Comparison of ENCODE assay signal across 8 cellular contexts in genomic region chr6:10425973-10426780, GRCh38. TPM values are rescaled to one million over a fixed set of nuclear protein-coding genes. Genes with fewer than 3 reads are reported as not detected.
A peak's percentile ranks its signal among the peaks of the same experiment; 100 is the strongest.
DNase-seq lines count a peak whose midpoint lies in the region; ATAC-seq and TF ChIP-seq lines count a peak whose summit lies in the region.

No MANE protein-coding gene starts in this region.

- H2AFZ ChIP-seq in mammary epithelial cell (ENCODE audit: low read depth, low read length) = peak overlapping the region; percentile 93

- H3K79me2 ChIP-seq in mammary epithelial cell (ENCODE audit: insufficient read depth, low read length) = peaks cover 4% of the 10 kb centered on the region

- H3K4me1 Mint-ChIP-seq in type B pancreatic cell (ENCODE audit: unreplicated experiment) = peaks cover 41% of the 10 kb centered on the region

- peaks cover 29% of the 10 kb centered on the region for H3K4me1 ChIP-seq in HUES64 (ENCODE audit: insufficient read depth, low read length)
- peaks cover 53% of the 10 kb centered on the region for H3K4me1 ChIP-seq in mammary epithelial cell (ENCODE audit: insufficient read depth, low read length)
- peaks cover 6 to 20% (median 11%) of the 10 kb centered on the region in 4 donors for H3K4me1 ChIP-seq in liver (ENCODE audit: control insufficient read depth in 4 of 4, insufficient read depth in 4 of 4, low read length in 3 of 4)

- intact Hi-C loops in mammary epithelial cell (cut with micrococcal nuclease) = loop anchor here (5.0 kb wide), 2 partner anchors 579 to 1014 kb away; no protein-coding TSS in a partner anchor

- no peak for TF ChIP-seq RAD21 in liver (IDR thresholded peaks at IDR 0.05)

- no peaks in the 10 kb centered on the region for H3K9me3 Mint-ChIP-seq in type B pancreatic cell

- TF ChIP-seq CTCF in mammary epithelial cell (conservative IDR thresholded peaks at IDR 0.05 in 1 of 2, IDR thresholded peaks at IDR 0.05 in 1 of 2; ENCODE audit: extremely low read depth in 1 of 2, insufficient read depth in 1 of 2, low read depth in 1 of 2, low read length in 2 of 2) (peak in 1 of 2 donors; percentile 14), liver (IDR thresholded peaks at IDR 0.05; ENCODE audit: low read depth, low read length, missing input control) (no peak), type B pancreatic cell (conservative IDR thresholded peaks at IDR 0.05) (peak; percentile 33)

- H3K9me3 ChIP-seq in HUES64 (ENCODE audit: insufficient read depth, low read depth, low read length) (no peaks in the 10 kb centered on the region), mammary epithelial cell (replicated peaks; ENCODE audit: insufficient read depth, low read length) (no peaks in the 10 kb centered on the region), liver (ENCODE audit: control insufficient read depth in 4 of 4, low read length in 3 of 4) (no peaks in the 10 kb centered on the region)

- peaks cover 89% of the 10 kb centered on the region for H3K27me3 ChIP-seq in HUES64 (ENCODE audit: insufficient read depth, low read length)
- no peaks in the 10 kb centered on the region for H3K27me3 ChIP-seq in mammary epithelial cell (ENCODE audit: insufficient read depth, low read length)
- H3K27me3 ChIP-seq in liver (ENCODE audit: control insufficient read depth in 4 of 4, insufficient read depth in 4 of 4, low read length in 3 of 4) = peaks cover 11 to 31% (median 14%) of the 10 kb centered on the region in 4 donors

- under 1% methylated on average over 55 of the region's 55 CpGs for WGBS in HUES64
- 18% methylated on average over 23 of the region's 55 CpGs for WGBS in mammary epithelial cell (ENCODE audit: low coverage, missing lambda C conversion rate)
- WGBS in liver = 2% methylated on average over 55 of the region's 55 CpGs

- peak; percentile 47 for ATAC-seq in GM21367 (IDR thresholded peaks at IDR 0.05; ENCODE audit: unreplicated experiment)

- H3K4me2 ChIP-seq in mammary epithelial cell (ENCODE audit: insufficient read depth, low read depth, low read length) = peak overlapping the region; percentile 96

- H3K9ac ChIP-seq in HUES64 (ENCODE audit: low read depth, low read length) = peak overlapping the region; percentile 3; the same call in 1 of the 2 replicates
- H3K9ac ChIP-seq in mammary epithelial cell (ENCODE audit: insufficient read depth, low read length) = peak overlapping the region; percentile 86
- no peak overlapping the region for H3K9ac ChIP-seq in liver (ENCODE audit: low read depth in 1 of 2, low read length in 2 of 2)

- peaks cover 68% of the 10 kb centered on the region for H3K27me3 Mint-ChIP-seq in type B pancreatic cell

- H3K27ac ChIP-seq in HUES64 (ENCODE audit: low read depth, low read length) (no peak overlapping the region; the same call in 1 of the 2 replicates), mammary epithelial cell (ENCODE audit: insufficient read depth, low read depth, low read length) (peak overlapping the region; percentile 86), liver (ENCODE audit: low read depth in 1 of 2, low read length in 2 of 2) (no peak overlapping the region)

- H3K36me3 ChIP-seq in HUES64 (ENCODE audit: insufficient read depth, low read length) = no peaks in the 10 kb centered on the region
- no peaks in the 10 kb centered on the region for H3K36me3 ChIP-seq in mammary epithelial cell (ENCODE audit: insufficient read depth, low read length)
- no peaks in the 10 kb centered on the region for H3K36me3 ChIP-seq in liver (ENCODE audit: control insufficient read depth in 4 of 4, insufficient read depth in 3 of 4, low read depth in 1 of 4, low read length in 3 of 4)

- CTCF ChIA-PET in mammary epithelial cell (lab: Charles Lee; ENCODE audit: low non-redundant PET) = interaction anchor here (0.5 to 0.8 kb wide), 2 partner anchors 10 to 189 kb away, joined by 5 to 41 read pairs; no protein-coding TSS in a partner anchor

- H3K27ac Mint-ChIP-seq in type B pancreatic cell = peak overlapping the region; percentile 96

- in situ Hi-C loops in mammary epithelial cell (cut with MboI; ENCODE audit: low sequenced_read_pairs in 2 of 2) = loop anchor here (25.0 kb wide), 5 partner anchors 1014 to 1889 kb away; no protein-coding TSS in a partner anchor

- H3K4me3 ChIP-seq in HUES64 (ENCODE audit: low read length) (peak overlapping the region; percentile 53), mammary epithelial cell (replicated peaks in 1 of 3; ENCODE audit: insufficient read depth in 1 of 3, low read depth in 2 of 3, low read length in 3 of 3) (peak overlapping the region; percentile 43 to 52 (median 51)), liver (ENCODE audit: low read depth in 1 of 3, low read length in 3 of 3) (peak overlapping the region; percentile 21 to 84 (median 68))

- H3K4me3 Mint-ChIP-seq in type B pancreatic cell = peak overlapping the region; percentile 90

- DNase-seq in ELF-1 (ENCODE audit: low read depth, low spot score) (peak; percentile 75), mammary epithelial cell (peak; percentile 52), type B pancreatic cell (ENCODE audit: extremely low spot score, unreplicated experiment) (peak; percentile 79), OCI-M2 (lab: John Stamatoyannopoulos, UW; ENCODE audit: unreplicated experiment) (no peak), NCI-H187 (lab: John Stamatoyannopoulos, UW) (no peak)

- BruUV-seq in mammary epithelial cell (replicated peaks; lab: Mats Ljungman, UMichigan) = no TSS peak

- dilution Hi-C loops in mammary epithelial cell (cut with HindIII; ENCODE audit: low sequenced_read_pairs) = no loop called here

- H4K20me1 ChIP-seq in mammary epithelial cell (ENCODE audit: insufficient read depth, low read length) = no peaks in the 10 kb centered on the region

- H3K36me3 Mint-ChIP-seq in type B pancreatic cell = no peaks in the 10 kb centered on the region

TF ChIP-seq in liver, 16 proteins besides CTCF, POLR2A, EP300 and RAD21:
- peak; percentile 65 for TF ChIP-seq YY1 (IDR thresholded peaks at IDR 0.05)
- TF ChIP-seq ATF3 (IDR thresholded peaks at IDR 0.05) = no peak
- TF ChIP-seq HNF4G (IDR thresholded peaks at IDR 0.05) = no peak
- TF ChIP-seq EGR1 (IDR thresholded peaks at IDR 0.05; ENCODE audit: low read depth in 2 of 2) = no peak
- TF ChIP-seq FOXA2 (IDR thresholded peaks at IDR 0.05) = no peak
- no peak for TF ChIP-seq ZBTB33 (IDR thresholded peaks at IDR 0.05)
TF ChIP-seq in liver: peak in this region for 1.

RNA-seq across cellular contexts. Expression of gene TFAP2A, which starts 11.3 kb away (rescaled TPM):
- polyA plus RNA-seq in HUES64 (2013, experiment 1 of 2) = 4.0 TPM
- 8.7 TPM for polyA plus RNA-seq in HUES64 (2013, experiment 2 of 2)
- total RNA-seq in mammary epithelial cell = 100 to 1,000 TPM in 1 of 2 donors, 10 to 100 TPM in 1; 15.7 to 112 TPM
- 18.8 TPM for polyA plus RNA-seq in mammary epithelial cell
- polyA minus RNA-seq in mammary epithelial cell = 31.8 TPM
- total RNA-seq in liver = under 1 TPM in 1 of 2 donors, not detected in 1; 0.08 TPM
- polyA plus RNA-seq in liver = under 1 TPM in 1 of 2 donors, not detected in 1; 0.03 TPM
- 66.6 and 143 TPM in 2 replicates for total RNA-seq in type B pancreatic cell (ENCODE audit: low replicate concordance)

Comparison
In these comparisons a context has a peak if more than half of its experiments do, and no peak if none do; other contexts are left out.
1. DNase-seq: peak in ELF-1 (single experiment), mammary epithelial cell (single experiment) and type B pancreatic cell (single experiment); none in OCI-M2 (single experiment) and NCI-H187 (0 of 2).
2. H3K9ac ChIP-seq: peak in HUES64 (single experiment) and mammary epithelial cell (single experiment); none in liver (0 of 2).
3. RNA of gene TFAP2A, which starts 11.3 kb away (total RNA-seq): 15.7 to 112 TPM in mammary epithelial cell and 66.6 to 143 TPM in type B pancreatic cell; 0.08 TPM in liver; every median in the first group is over 10 times any median in the second.
4. Peak in every context shown above with its lines, with median percentiles within 50 percentile points of each other: H3K4me3 ChIP-seq.